10 cellular contexts compared by ENCODE assay signal in the genomic region with DNA sequence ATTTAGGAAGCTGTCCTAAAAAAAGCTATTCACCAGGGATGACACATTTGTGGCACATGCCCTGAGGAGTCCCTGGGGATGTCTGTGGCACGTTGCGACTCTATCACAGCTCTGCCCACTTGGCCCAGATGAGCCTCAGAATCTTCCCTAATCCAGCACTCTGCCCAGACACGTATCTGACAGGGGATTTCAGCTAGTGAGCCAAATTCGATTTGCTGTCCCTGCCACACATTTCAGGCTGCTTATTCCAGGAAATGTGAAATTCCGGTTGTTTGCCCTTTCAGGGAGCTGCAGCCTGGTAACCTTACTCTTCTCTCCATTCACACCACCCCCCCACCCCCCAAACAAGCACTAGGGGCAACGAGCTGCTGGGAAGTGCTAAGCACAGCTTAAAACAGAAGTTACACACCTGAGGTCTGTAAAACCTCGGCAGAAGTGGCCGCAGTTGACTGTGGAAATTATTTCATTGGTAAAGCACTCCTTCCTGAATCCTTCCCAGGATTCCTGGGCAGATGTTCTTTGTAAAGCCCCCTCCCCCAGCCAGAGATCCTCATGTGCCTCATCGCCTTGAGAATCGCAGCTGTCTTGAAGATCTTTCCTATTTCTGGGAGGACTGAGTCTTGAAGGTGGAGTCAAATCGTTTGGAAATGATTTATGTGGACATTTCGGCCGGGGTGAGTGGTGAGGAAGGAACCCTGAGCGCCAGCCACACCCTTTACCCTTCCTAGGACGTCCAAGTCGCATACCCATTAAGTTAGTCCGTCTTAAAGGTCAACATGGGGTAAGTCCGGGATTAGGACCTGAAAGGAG.
DNase-seq lines count a peak whose midpoint lies in the region; TF ChIP-seq lines count a peak whose summit lies in the region.
"Had no signal": no experiment of that assay in that cellular context is flagged by ENCODE, and none has a peak within 500 bp of the region (broad histone marks: within the 10 kb centered on the region; RNA-seq: fewer than 3 reads in every experiment).

No MANE protein-coding gene starts in this region.

- in situ Hi-C loops in transverse colon (cut with MboI; ENCODE audit: low pct_ligation_motif_present in 1 of 4, low pct_unique_long_range_greater_than_20kb in 1 of 4, low sequenced_read_pairs in 3 of 4) = loop anchor here in 1 of 4 donors (25.0 kb wide), 1 partner anchor 150 kb away; no protein-coding TSS in a partner anchor
- in situ Hi-C loops in G401 (cut with HindIII; ENCODE audit: low sequenced_read_pairs) = no loop called here

- TF ChIP-seq CTCF in adrenal gland (IDR thresholded peaks at IDR 0.05) (no peak), hepatocyte (IDR thresholded peaks at IDR 0.05; ENCODE audit: poor library complexity) (no peak), transverse colon (IDR thresholded peaks at IDR 0.05) (no peak)

- no peak overlapping the region for H2AFZ ChIP-seq in hepatocyte

- H3K27me3 Mint-ChIP-seq in activated CD4-positive, alpha-beta memory T cell treated with anti-CD3 and anti-CD28 coated beads for 36 hours = peaks cover 4% of the 10 kb centered on the region

- H3K36me3 Mint-ChIP-seq in activated CD4-positive, alpha-beta memory T cell treated with anti-CD3 and anti-CD28 coated beads for 36 hours = no peaks in the 10 kb centered on the region

- H3K4me1 ChIP-seq in adrenal gland (replicated peaks in 1 of 2) (peaks cover 20 to 34% of the 10 kb centered on the region in 2 donors), hepatocyte (ENCODE audit: insufficient read depth) (no peaks in the 10 kb centered on the region), transverse colon (peaks cover 0 to 42% (median 37%) of the 10 kb centered on the region in 4 donors)

- no peak for TF ChIP-seq EP300 in transverse colon (IDR thresholded peaks at IDR 0.05; ENCODE audit: low read depth)

- H4K20me1 ChIP-seq in hepatocyte (ENCODE audit: insufficient read depth, poor library complexity, severe bottlenecking) = no peaks in the 10 kb centered on the region

- no peaks in the 10 kb centered on the region for H3K9me3 Mint-ChIP-seq in activated CD4-positive, alpha-beta memory T cell treated with anti-CD3 and anti-CD28 coated beads for 36 hours

- H3K9me2 ChIP-seq in hepatocyte (replicated peaks; ENCODE audit: insufficient read depth) = no peaks in the 10 kb centered on the region

- intact Hi-C loops in adrenal gland (cut with DNase I) = no loop called here
- intact Hi-C loops in transverse colon (cut with DNase I; ENCODE audit: low total_unique reads) = no loop called here
- intact Hi-C loops in activated CD4-positive, alpha-beta memory T cell treated with anti-CD3 and anti-CD28 coated beads for 36 hours (cut with micrococcal nuclease) = no loop called here

- H3K36me3 ChIP-seq in adrenal gland (replicated peaks in 1 of 2) (no peaks in the 10 kb centered on the region), hepatocyte (replicated peaks; ENCODE audit: insufficient read depth, low read depth) (no peaks in the 10 kb centered on the region), transverse colon (no peaks in the 10 kb centered on the region)

- peak overlapping the region; percentile 31 to 90 (median 82) for H3K27ac ChIP-seq in adrenal gland
- H3K27ac ChIP-seq in hepatocyte = peak overlapping the region; percentile 48
- peak overlapping the region; percentile 53 to 81 (median 70) for H3K27ac ChIP-seq in transverse colon
- H3K27ac ChIP-seq: 22Rv1 had no signal

- H3K9me3 ChIP-seq in adrenal gland (replicated peaks in 1 of 3) (no peaks in the 10 kb centered on the region), hepatocyte (ENCODE audit: low read depth) (no peaks in the 10 kb centered on the region), transverse colon (no peaks in the 10 kb centered on the region)

- POLR2A ChIA-PET in activated CD4-positive, alpha-beta memory T cell treated with anti-CD3 and anti-CD28 coated beads for 36 hours (lab: Charles Lee) = interaction anchor here (0.6 kb wide), 1 partner anchor 50 kb away, joined by 3 read pairs; no protein-coding TSS in a partner anchor

- no peak overlapping the region for H3K4me3 Mint-ChIP-seq in activated CD4-positive, alpha-beta memory T cell treated with anti-CD3 and anti-CD28 coated beads for 36 hours

- H3K4me1 Mint-ChIP-seq in activated CD4-positive, alpha-beta memory T cell treated with anti-CD3 and anti-CD28 coated beads for 36 hours (ENCODE audit: low read depth) = no peaks in the 10 kb centered on the region

- H3K27me3 ChIP-seq in adrenal gland (no peaks in the 10 kb centered on the region), hepatocyte (no peaks in the 10 kb centered on the region), transverse colon (no peaks in the 10 kb centered on the region)

- TF ChIP-seq POLR2A in adrenal gland (IDR thresholded peaks at IDR 0.05) (peak in 1 of 2 donors; percentile 23), transverse colon (IDR thresholded peaks at IDR 0.05) (no peak)

- H3K27ac Mint-ChIP-seq in activated CD4-positive, alpha-beta memory T cell treated with anti-CD3 and anti-CD28 coated beads for 36 hours = no peak overlapping the region

- H3K4me2 ChIP-seq in hepatocyte = peak overlapping the region; percentile 41

- no peaks in the 10 kb centered on the region for H3K79me2 ChIP-seq in hepatocyte

- WGBS in adrenal gland, 4 donors = 30 to 38% (median 36%) methylated on average over 15 to 18 of the region's 18 CpGs
- WGBS in hepatocyte (ENCODE audit: low lambda C conversion rate, missing lambda C conversion rate) = 69% methylated on average over 18 of the region's 18 CpGs
- 22 to 40% methylated on average over 1 to 18 of the region's 18 CpGs for WGBS in transverse colon (ENCODE audit: low coverage in 1 of 2), 2 donors

- CTCF ChIA-PET in activated CD4-positive, alpha-beta memory T cell treated with anti-CD3 and anti-CD28 coated beads for 36 hours (lab: Charles Lee) = interaction anchor here (0.6 to 4.3 kb wide), 4 partner anchors 12 to 148 kb away, joined by 3 to 27 read pairs (median 4); no protein-coding TSS in a partner anchor

- H3K4me3 ChIP-seq in adrenal gland = peak overlapping the region in 1 of 4 donors; percentile 20
- H3K4me3 ChIP-seq in hepatocyte = no peak overlapping the region
- no peak overlapping the region for H3K4me3 ChIP-seq in transverse colon

- peak; percentile 21 for DNase-seq in DMS 273 (lab: John Stamatoyannopoulos, UW; ENCODE audit: unreplicated experiment)
- no peak for DNase-seq in DMS 273 treated with DMSO at 0.1 percent for 48 hours (lab: John Stamatoyannopoulos, UW)
- DNase-seq in adrenal gland = peak in 6 of 7 donors; percentile 65 to 83 (median 72)
- DNase-seq in hepatocyte (ENCODE audit: low spot score) = no peak
- DNase-seq in transverse colon = peak; percentile 17
- no peak for DNase-seq in G401 (ENCODE audit: low spot score)
- DNase-seq in activated CD4-positive, alpha-beta memory T cell treated with anti-CD3 and anti-CD28 coated beads for 36 hours = no peak
- no peak for DNase-seq in EL
- DNase-seq: activated CD4-positive, alpha-beta T cell treated with anti-CD3 and anti-CD28 coated beads, Interleukin-2, amount 50 U/mL, for 4 hours had no signal

Comparison
In these comparisons a context has a peak if more than half of its experiments do, and no peak if none do; other contexts are left out.
1. DNase-seq: peak in DMS 273 (single experiment), adrenal gland (6 of 7) and transverse colon (single experiment); none in DMS 273 treated with DMSO at 0.1 percent for 48 hours (single experiment), hepatocyte (single experiment), G401 (single experiment), activated CD4-positive, alpha-beta memory T cell treated with anti-CD3 and anti-CD28 coated beads for 36 hours (single experiment) and EL (single experiment).
2. Peak in every context shown above with its lines, with median percentiles within 50 percentile points of each other: H3K27ac ChIP-seq.